ENCODE assay signal across 3 cellular contexts in the genomic region with DNA sequence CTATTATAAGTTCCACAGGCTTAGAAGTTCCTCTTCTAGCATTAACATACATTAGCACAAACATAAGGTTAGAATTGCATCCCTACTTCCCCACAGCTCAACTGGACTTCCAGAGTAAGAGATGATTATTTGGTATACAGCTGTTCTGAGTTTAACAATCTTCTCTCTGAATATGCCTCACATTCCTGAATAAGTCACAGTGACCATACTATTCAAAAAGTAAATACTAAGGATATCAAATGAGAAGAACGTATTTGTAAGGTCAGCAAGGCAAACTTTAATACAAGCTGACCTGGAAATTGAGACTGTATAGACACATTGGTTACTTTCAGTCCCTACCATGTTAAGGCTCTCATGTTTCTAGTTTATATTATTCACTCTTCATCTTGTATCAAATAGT.
TF ChIP-seq lines count a peak whose summit lies in the region.

No MANE protein-coding gene starts in this region.

TF ChIP-seq in HepG2, 621 proteins besides CTCF, POLR2A, EP300 and RAD21:
- 0 out of 2 replicates have a peak, but pooled peaks have one; percentile 14 for TF ChIP-seq TBX3 (IDR thresholded peaks at IDR 0.05; ENCODE audit: borderline replicate concordance)
- TF ChIP-seq, protein P1, sequence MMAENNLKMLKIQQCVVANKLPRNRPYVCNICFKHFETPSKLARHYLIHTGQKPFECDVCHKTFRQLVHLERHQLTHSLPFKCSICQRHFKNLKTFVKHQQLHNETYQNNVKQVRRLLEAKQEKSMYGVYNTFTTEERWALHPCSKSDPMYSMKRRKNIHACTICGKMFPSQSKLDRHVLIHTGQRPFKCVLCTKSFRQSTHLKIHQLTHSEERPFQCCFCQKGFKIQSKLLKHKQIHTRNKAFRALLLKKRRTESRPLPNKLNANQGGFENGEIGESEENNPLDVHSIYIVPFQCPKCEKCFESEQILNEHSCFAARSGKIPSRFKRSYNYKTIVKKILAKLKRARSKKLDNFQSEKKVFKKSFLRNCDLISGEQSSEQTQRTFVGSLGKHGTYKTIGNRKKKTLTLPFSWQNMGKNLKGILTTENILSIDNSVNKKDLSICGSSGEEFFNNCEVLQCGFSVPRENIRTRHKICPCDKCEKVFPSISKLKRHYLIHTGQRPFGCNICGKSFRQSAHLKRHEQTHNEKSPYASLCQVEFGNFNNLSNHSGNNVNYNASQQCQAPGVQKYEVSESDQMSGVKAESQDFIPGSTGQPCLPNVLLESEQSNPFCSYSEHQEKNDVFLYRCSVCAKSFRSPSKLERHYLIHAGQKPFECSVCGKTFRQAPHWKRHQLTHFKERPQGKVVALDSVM (CRISPR knock-in tag; IDR thresholded peaks at IDR 0.05), result no peak

TF ChIP-seq in IMR-90, 13 proteins besides CTCF, POLR2A, EP300 and RAD21:
- no peak for TF ChIP-seq FOS (IDR thresholded peaks at IDR 0.05; ENCODE audit: low read depth, low read length)
- no peak for TF ChIP-seq CEBPB (IDR thresholded peaks at IDR 0.05; ENCODE audit: low read depth, low read length)
- no peak for TF ChIP-seq RFX5 (IDR thresholded peaks at IDR 0.05; ENCODE audit: low read depth, low read length)
- no peak for TF ChIP-seq MAZ (IDR thresholded peaks at IDR 0.05; ENCODE audit: borderline replicate concordance, low read depth, low read length)
- no peak for TF ChIP-seq NFE2L2 (IDR thresholded peaks at IDR 0.05; ENCODE audit: low read depth, low read length)
- TF ChIP-seq, protein P2, sequence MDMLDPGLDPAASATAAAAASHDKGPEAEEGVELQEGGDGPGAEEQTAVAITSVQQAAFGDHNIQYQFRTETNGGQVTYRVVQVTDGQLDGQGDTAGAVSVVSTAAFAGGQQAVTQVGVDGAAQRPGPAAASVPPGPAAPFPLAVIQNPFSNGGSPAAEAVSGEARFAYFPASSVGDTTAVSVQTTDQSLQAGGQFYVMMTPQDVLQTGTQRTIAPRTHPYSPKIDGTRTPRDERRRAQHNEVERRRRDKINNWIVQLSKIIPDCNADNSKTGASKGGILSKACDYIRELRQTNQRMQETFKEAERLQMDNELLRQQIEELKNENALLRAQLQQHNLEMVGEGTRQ (IDR thresholded peaks at IDR 0.05; ENCODE audit: low read depth, low read length), result no peak
- TF ChIP-seq, protein P3, sequence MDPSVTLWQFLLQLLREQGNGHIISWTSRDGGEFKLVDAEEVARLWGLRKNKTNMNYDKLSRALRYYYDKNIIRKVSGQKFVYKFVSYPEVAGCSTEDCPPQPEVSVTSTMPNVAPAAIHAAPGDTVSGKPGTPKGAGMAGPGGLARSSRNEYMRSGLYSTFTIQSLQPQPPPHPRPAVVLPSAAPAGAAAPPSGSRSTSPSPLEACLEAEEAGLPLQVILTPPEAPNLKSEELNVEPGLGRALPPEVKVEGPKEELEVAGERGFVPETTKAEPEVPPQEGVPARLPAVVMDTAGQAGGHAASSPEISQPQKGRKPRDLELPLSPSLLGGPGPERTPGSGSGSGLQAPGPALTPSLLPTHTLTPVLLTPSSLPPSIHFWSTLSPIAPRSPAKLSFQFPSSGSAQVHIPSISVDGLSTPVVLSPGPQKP (IDR thresholded peaks at IDR 0.05; ENCODE audit: borderline replicate concordance, low read depth, low read length), result no peak

TF ChIP-seq in H1, 55 proteins besides CTCF, POLR2A, EP300 and RAD21:
- TF ChIP-seq, protein P2 (IDR thresholded peaks at IDR 0.05; ENCODE audit: low read length), result no peak
- TF ChIP-seq POLR2AphosphoS5 (IDR thresholded peaks at IDR 0.05; ENCODE audit: low read depth, low read length) (no peak), YY1 (IDR thresholded peaks at IDR 0.05; ENCODE audit: low read depth, low read length) (no peak), CBX8 (IDR thresholded peaks at IDR 0.05; ENCODE audit: borderline replicate concordance, low read depth, low read length) (no peak), KDM4A (IDR thresholded peaks at IDR 0.05; ENCODE audit: low read depth, low read length, severe bottlenecking) (no peak), GABPA (IDR thresholded peaks at IDR 0.05; ENCODE audit: borderline replicate concordance, insufficient read depth, low read length) (no peak), SAP30 (IDR thresholded peaks at IDR 0.05; ENCODE audit: insufficient read depth, insufficient replicate concordance, low read length) (no peak), CREB1 (IDR thresholded peaks at IDR 0.05) (no peak), HDAC2 (IDR thresholded peaks at IDR 0.05; ENCODE audit: borderline replicate concordance in 1 of 2, low read depth in 2 of 2, low read length in 2 of 2) (no peak), SIRT6 (IDR thresholded peaks at IDR 0.05; ENCODE audit: low read length) (no peak), BACH1 (IDR thresholded peaks at IDR 0.05; ENCODE audit: low read length) (no peak), RXRA (IDR thresholded peaks at IDR 0.05; ENCODE audit: insufficient read depth, low read depth, low read length) (no peak), TBP (IDR thresholded peaks at IDR 0.05; ENCODE audit: low read depth, low read length) (no peak), CBX5 (IDR thresholded peaks at IDR 0.05; ENCODE audit: low read depth, low read length) (no peak), JUN (IDR thresholded peaks at IDR 0.05; ENCODE audit: low read depth, low read length) (no peak)
- TF ChIP-seq, protein P4, sequence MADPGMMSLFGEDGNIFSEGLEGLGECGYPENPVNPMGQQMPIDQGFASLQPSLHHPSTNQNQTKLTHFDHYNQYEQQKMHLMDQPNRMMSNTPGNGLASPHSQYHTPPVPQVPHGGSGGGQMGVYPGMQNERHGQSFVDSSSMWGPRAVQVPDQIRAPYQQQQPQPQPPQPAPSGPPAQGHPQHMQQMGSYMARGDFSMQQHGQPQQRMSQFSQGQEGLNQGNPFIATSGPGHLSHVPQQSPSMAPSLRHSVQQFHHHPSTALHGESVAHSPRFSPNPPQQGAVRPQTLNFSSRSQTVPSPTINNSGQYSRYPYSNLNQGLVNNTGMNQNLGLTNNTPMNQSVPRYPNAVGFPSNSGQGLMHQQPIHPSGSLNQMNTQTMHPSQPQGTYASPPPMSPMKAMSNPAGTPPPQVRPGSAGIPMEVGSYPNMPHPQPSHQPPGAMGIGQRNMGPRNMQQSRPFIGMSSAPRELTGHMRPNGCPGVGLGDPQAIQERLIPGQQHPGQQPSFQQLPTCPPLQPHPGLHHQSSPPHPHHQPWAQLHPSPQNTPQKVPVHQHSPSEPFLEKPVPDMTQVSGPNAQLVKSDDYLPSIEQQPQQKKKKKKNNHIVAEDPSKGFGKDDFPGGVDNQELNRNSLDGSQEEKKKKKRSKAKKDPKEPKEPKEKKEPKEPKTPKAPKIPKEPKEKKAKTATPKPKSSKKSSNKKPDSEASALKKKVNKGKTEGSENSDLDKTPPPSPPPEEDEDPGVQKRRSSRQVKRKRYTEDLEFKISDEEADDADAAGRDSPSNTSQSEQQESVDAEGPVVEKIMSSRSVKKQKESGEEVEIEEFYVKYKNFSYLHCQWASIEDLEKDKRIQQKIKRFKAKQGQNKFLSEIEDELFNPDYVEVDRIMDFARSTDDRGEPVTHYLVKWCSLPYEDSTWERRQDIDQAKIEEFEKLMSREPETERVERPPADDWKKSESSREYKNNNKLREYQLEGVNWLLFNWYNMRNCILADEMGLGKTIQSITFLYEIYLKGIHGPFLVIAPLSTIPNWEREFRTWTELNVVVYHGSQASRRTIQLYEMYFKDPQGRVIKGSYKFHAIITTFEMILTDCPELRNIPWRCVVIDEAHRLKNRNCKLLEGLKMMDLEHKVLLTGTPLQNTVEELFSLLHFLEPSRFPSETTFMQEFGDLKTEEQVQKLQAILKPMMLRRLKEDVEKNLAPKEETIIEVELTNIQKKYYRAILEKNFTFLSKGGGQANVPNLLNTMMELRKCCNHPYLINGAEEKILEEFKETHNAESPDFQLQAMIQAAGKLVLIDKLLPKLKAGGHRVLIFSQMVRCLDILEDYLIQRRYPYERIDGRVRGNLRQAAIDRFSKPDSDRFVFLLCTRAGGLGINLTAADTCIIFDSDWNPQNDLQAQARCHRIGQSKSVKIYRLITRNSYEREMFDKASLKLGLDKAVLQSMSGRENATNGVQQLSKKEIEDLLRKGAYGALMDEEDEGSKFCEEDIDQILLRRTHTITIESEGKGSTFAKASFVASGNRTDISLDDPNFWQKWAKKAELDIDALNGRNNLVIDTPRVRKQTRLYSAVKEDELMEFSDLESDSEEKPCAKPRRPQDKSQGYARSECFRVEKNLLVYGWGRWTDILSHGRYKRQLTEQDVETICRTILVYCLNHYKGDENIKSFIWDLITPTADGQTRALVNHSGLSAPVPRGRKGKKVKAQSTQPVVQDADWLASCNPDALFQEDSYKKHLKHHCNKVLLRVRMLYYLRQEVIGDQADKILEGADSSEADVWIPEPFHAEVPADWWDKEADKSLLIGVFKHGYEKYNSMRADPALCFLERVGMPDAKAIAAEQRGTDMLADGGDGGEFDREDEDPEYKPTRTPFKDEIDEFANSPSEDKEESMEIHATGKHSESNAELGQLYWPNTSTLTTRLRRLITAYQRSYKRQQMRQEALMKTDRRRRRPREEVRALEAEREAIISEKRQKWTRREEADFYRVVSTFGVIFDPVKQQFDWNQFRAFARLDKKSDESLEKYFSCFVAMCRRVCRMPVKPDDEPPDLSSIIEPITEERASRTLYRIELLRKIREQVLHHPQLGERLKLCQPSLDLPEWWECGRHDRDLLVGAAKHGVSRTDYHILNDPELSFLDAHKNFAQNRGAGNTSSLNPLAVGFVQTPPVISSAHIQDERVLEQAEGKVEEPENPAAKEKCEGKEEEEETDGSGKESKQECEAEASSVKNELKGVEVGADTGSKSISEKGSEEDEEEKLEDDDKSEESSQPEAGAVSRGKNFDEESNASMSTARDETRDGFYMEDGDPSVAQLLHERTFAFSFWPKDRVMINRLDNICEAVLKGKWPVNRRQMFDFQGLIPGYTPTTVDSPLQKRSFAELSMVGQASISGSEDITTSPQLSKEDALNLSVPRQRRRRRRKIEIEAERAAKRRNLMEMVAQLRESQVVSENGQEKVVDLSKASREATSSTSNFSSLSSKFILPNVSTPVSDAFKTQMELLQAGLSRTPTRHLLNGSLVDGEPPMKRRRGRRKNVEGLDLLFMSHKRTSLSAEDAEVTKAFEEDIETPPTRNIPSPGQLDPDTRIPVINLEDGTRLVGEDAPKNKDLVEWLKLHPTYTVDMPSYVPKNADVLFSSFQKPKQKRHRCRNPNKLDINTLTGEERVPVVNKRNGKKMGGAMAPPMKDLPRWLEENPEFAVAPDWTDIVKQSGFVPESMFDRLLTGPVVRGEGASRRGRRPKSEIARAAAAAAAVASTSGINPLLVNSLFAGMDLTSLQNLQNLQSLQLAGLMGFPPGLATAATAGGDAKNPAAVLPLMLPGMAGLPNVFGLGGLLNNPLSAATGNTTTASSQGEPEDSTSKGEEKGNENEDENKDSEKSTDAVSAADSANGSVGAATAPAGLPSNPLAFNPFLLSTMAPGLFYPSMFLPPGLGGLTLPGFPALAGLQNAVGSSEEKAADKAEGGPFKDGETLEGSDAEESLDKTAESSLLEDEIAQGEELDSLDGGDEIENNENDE (IDR thresholded peaks at IDR 0.05; ENCODE audit: insufficient replicate concordance, low read length), result no peak
